10 cellular contexts compared by ENCODE assay signal in the genomic region with DNA sequence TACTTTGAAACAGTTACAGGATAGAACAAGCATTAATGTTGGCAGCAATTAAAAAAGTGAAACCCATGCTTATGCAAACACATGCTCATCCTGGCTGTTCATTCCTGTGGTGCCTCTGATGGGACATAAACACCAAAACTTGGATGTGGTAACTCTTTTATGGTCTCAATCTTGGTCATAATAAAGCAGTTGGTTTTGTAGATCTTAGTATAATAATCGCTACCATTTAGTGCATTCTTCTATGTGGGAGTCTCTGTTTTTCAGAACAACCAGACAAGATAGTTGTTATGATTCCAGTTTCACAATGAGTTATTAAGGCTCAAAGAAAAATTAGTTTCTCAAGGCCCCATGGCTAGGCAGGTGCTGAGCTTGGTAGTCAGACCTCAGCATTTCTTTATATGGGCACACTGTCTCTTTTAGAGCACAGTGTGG.
DNase-seq lines count a peak whose midpoint lies in the region; ATAC-seq and TF ChIP-seq lines count a peak whose summit lies in the region.
"Had no signal": no experiment of that assay in that cellular context is flagged by ENCODE, and none has a peak within 500 bp of the region (broad histone marks: within the 10 kb centered on the region; RNA-seq: fewer than 3 reads in every experiment).

No MANE protein-coding gene starts in this region.

- H3K4me2 ChIP-seq in mesenchymal stem cell (ENCODE audit: low read length, poor library complexity, severe bottlenecking) = no peak overlapping the region

- H3K4me1 ChIP-seq in lower lobe of right lung (peaks cover 4% of the 10 kb centered on the region), upper lobe of left lung (peaks cover 0 to 5% (median 2%) of the 10 kb centered on the region in 4 donors), mesenchymal stem cell (ENCODE audit: control insufficient read depth, insufficient read depth, low read depth, low read length) (peaks cover 2% of the 10 kb centered on the region)

- no peak overlapping the region for H2BK120ac ChIP-seq in mesenchymal stem cell (ENCODE audit: low read depth, low read length)

- H3K27me3 ChIP-seq in lower lobe of right lung (ENCODE audit: low read depth) (no peaks in the 10 kb centered on the region), upper lobe of left lung (no peaks in the 10 kb centered on the region), mesenchymal stem cell (ENCODE audit: control insufficient read depth in 1 of 2, insufficient read depth in 1 of 2, low read length in 2 of 2) (no peaks in the 10 kb centered on the region)

- intact Hi-C loops in lower lobe of right lung (cut with DNase I) = no loop called here

- H3K9me3 ChIP-seq in lower lobe of right lung (no peaks in the 10 kb centered on the region), upper lobe of left lung (no peaks in the 10 kb centered on the region), mesenchymal stem cell (ENCODE audit: control insufficient read depth, low read length) (no peaks in the 10 kb centered on the region)

- H2BK15ac ChIP-seq in mesenchymal stem cell (ENCODE audit: low read depth, poor library complexity, severe bottlenecking) = no peak overlapping the region

- H3K4me3 ChIP-seq in lower lobe of right lung (no peak overlapping the region), upper lobe of left lung (no peak overlapping the region), mesenchymal stem cell (ENCODE audit: insufficient read depth in 1 of 2, low read depth in 1 of 2, low read length in 2 of 2) (no peak overlapping the region)

- H4K91ac ChIP-seq in mesenchymal stem cell (ENCODE audit: low read length) = no peak overlapping the region

- no peak overlapping the region for H3K18ac ChIP-seq in mesenchymal stem cell (ENCODE audit: low read depth in 1 of 2, low read length in 2 of 2)

- no peak for TF ChIP-seq POLR2A in upper lobe of left lung (IDR thresholded peaks at IDR 0.05)

- H3K36me3 ChIP-seq in lower lobe of right lung (peaks cover 52% of the 10 kb centered on the region), upper lobe of left lung (peaks cover 0 to 60% (median 17%) of the 10 kb centered on the region in 4 donors), mesenchymal stem cell (ENCODE audit: control insufficient read depth in 1 of 2, insufficient read depth in 2 of 2, low read depth in 1 of 2, low read length in 2 of 2) (peaks cover 11 to 60% of the 10 kb centered on the region in 2 experiments)

- H3K23ac ChIP-seq in mesenchymal stem cell (ENCODE audit: low read length in 2 of 2) = no peak overlapping the region

- H3K14ac ChIP-seq in mesenchymal stem cell (ENCODE audit: low read length in 2 of 2) = no peak overlapping the region

- no peak overlapping the region for H2AFZ ChIP-seq in mesenchymal stem cell (ENCODE audit: low read depth, low read length)

- 75 to 97% methylated on average over 1 of the region's 1 CpG for WGBS in upper lobe of left lung, 2 donors
- 100% methylated on average over 1 of the region's 1 CpG for WGBS in mesenchymal stem cell

- H2BK12ac ChIP-seq in mesenchymal stem cell (ENCODE audit: low read length in 2 of 2) = no peak overlapping the region

- H3K9ac ChIP-seq in mesenchymal stem cell (ENCODE audit: low read length) = no peak overlapping the region

- TF ChIP-seq CTCF in lower lobe of right lung (IDR thresholded peaks at IDR 0.05) = no peak
- no peak for TF ChIP-seq CTCF in upper lobe of left lung (IDR thresholded peaks at IDR 0.05)

- H3K4ac ChIP-seq in mesenchymal stem cell (ENCODE audit: low read depth in 1 of 2, low read length in 2 of 2) = no peak overlapping the region

- no peak overlapping the region for H4K8ac ChIP-seq in mesenchymal stem cell (ENCODE audit: low read length)

- peak; percentile 84 to 86 for ATAC-seq in activated CD4-positive, CD25-positive, alpha-beta regulatory T cell treated with anti-CD3 and anti-CD28 coated beads, Interleukin-2, amount 50 U/mL, for 24 hours
- ATAC-seq in GM21619 (IDR thresholded peaks at IDR 0.05; ENCODE audit: unreplicated experiment) = peak; percentile 66
- peak; percentile 83 for ATAC-seq in HG03565 (IDR thresholded peaks at IDR 0.05; ENCODE audit: unreplicated experiment)
- no peak for ATAC-seq in lower lobe of right lung
- no peak for ATAC-seq in upper lobe of left lung (ENCODE audit: low FRiP score in 2 of 2)

- TF ChIP-seq EP300 in upper lobe of left lung (IDR thresholded peaks at IDR 0.05) = no peak

- peaks cover 19% of the 10 kb centered on the region for H3K79me1 ChIP-seq in mesenchymal stem cell (replicated peaks; ENCODE audit: low read length, poor library complexity, severe bottlenecking)

- H2AK5ac ChIP-seq in mesenchymal stem cell (ENCODE audit: low read length, severe bottlenecking) = no peak overlapping the region

- no peak overlapping the region for H2BK5ac ChIP-seq in mesenchymal stem cell (ENCODE audit: low read depth, low read length, poor library complexity, severe bottlenecking)

- no peak for DNase-seq in activated CD4-positive, CD25-positive, alpha-beta regulatory T cell (lab: John Stamatoyannopoulos, UW)
- DNase-seq in lower lobe of right lung (no peak), upper lobe of left lung (no peak), DMS153 treated with DMSO at 0.1 percent for 48 hours (lab: John Stamatoyannopoulos, UW; ENCODE audit: unreplicated experiment) (no peak), mesenchymal stem cell (no peak)
- DNase-seq: activated CD8-positive, alpha-beta memory T cell treated with anti-CD3 and anti-CD28 coated beads, Interleukin-2, amount 50 U/mL, for 4 hours; NCI-H1436 had no signal

- H3K27ac ChIP-seq in lower lobe of right lung = peak overlapping the region; percentile 14
- H3K27ac ChIP-seq in upper lobe of left lung = no peak overlapping the region
- H3K27ac ChIP-seq in mesenchymal stem cell (ENCODE audit: low read length, poor library complexity, severe bottlenecking) = no peak overlapping the region

Comparison
In these comparisons a context has a peak if more than half of its experiments do, and no peak if none do; other contexts are left out.
1. ATAC-seq: peak in activated CD4-positive, CD25-positive, alpha-beta regulatory T cell treated with anti-CD3 and anti-CD28 coated beads, Interleukin-2, amount 50 U/mL, for 24 hours (2 of 2), GM21619 (single experiment) and HG03565 (single experiment); none in lower lobe of right lung (0 of 2) and upper lobe of left lung (0 of 2).